ENCODE assay signal across 9 cellular contexts in genomic region chr2:69946351-69947077, GRCh38. TPM values are rescaled to one million over a fixed set of nuclear protein-coding genes. Genes with fewer than 3 reads are reported as not detected.
A peak's percentile ranks its signal among the peaks of the same experiment; 100 is the strongest.
DNase-seq lines count a peak whose midpoint lies in the region; ATAC-seq, FAIRE-seq and TF ChIP-seq lines count a peak whose summit lies in the region.
"Had no signal": no experiment of that assay in that cellular context is flagged by ENCODE, and none has a peak within 500 bp of the region (broad histone marks: within the 10 kb centered on the region; RNA-seq: fewer than 3 reads in every experiment).

No MANE protein-coding gene starts in this region.

- peaks cover 30% of the 10 kb centered on the region for H3K4me1 ChIP-seq in mesodermal cell (ENCODE audit: control insufficient read depth, insufficient read depth, low read length, poor library complexity, severe bottlenecking)

- no peak for TF ChIP-seq POLR2A in GM12892 (IDR thresholded peaks at IDR 0.05; ENCODE audit: low read depth, low read length)

- H3K27ac Mint-ChIP-seq in activated naive CD4-positive, alpha-beta T cell treated with anti-CD3 and anti-CD28 coated beads, Interleukin-2, amount 50 U/mL, for 72 hours, result peak overlapping the region; percentile 78 to 84

- WGBS in mesodermal cell (ENCODE audit: insufficient coverage in 2 of 2), 2 experiments, result 91 to 92% methylated on average over 6 to 10 of the region's 12 CpGs

- ATAC-seq in HG02840 (IDR thresholded peaks at IDR 0.05; ENCODE audit: low FRiP score, unreplicated experiment), result peak; percentile 59
- peak; percentile 85 to 90 for ATAC-seq in activated naive CD4-positive, alpha-beta T cell treated with anti-CD3 and anti-CD28 coated beads, Interleukin-2, amount 50 U/mL, for 72 hours

- DNase-seq in GM12892 (ENCODE audit: insufficient read length), result peak; percentile 41
- DNase-seq in RKO (ENCODE audit: low spot score), result peak; percentile 51
- peak in 1 of 2 donors; percentile 49 for DNase-seq in activated naive CD4-positive, alpha-beta T cell treated with anti-CD3 and anti-CD28 coated beads, Interleukin-2, amount 50 U/mL, for 72 hours (ENCODE audit: low spot score in 2 of 2)
- DNase-seq in NCI-H1092 treated with DMSO at 0.1 percent for 48 hours (lab: John Stamatoyannopoulos, UW), result no peak
- no peak for DNase-seq in amygdala (lab: John Stamatoyannopoulos, UW)
- DNase-seq in HuH-7 (ENCODE audit: low spot score), result no peak

- H3K9me3 ChIP-seq in mesodermal cell (ENCODE audit: control insufficient read depth, low read length), result no peaks in the 10 kb centered on the region

- no peak overlapping the region for H3K4me3 ChIP-seq in mesodermal cell (ENCODE audit: extremely low read depth, insufficient read depth, low read length, poor library complexity, severe bottlenecking)
- H3K4me3 ChIP-seq: SK-N-MC had no signal

- H3K9me3 Mint-ChIP-seq in activated naive CD4-positive, alpha-beta T cell treated with anti-CD3 and anti-CD28 coated beads, Interleukin-2, amount 50 U/mL, for 72 hours, result no peaks in the 10 kb centered on the region

- FAIRE-seq in GM12892 (lab: Jason Lieb, UNC), result peak; percentile 57

- H3K36me3 Mint-ChIP-seq in activated naive CD4-positive, alpha-beta T cell treated with anti-CD3 and anti-CD28 coated beads, Interleukin-2, amount 50 U/mL, for 72 hours, result peaks cover 5 to 15% of the 10 kb centered on the region in 2 donors

- peaks cover 3% of the 10 kb centered on the region for H3K36me3 ChIP-seq in mesodermal cell (ENCODE audit: control insufficient read depth, insufficient read depth, low read length)

- peak overlapping the region; percentile 1 for H3K27ac ChIP-seq in mesodermal cell (ENCODE audit: low read depth, low read length, severe bottlenecking)
- H3K27ac ChIP-seq: SK-N-MC had no signal

RNA-seq across cellular contexts. Expression of gene ASPRV1, which starts 14.9 kb away (rescaled TPM):
- polyA plus RNA-seq in GM12892 (2012; ENCODE audit: missing spikeins), result 0.91 TPM
- 1 to 10 TPM; 1.5 TPM for total RNA-seq in activated naive CD4-positive, alpha-beta T cell treated with anti-CD3 and anti-CD28 coated beads, Interleukin-2, amount 50 U/mL, for 72 hours
- 0.85 TPM for polyA plus RNA-seq in mesodermal cell (2013, experiment 1 of 2)
- polyA plus RNA-seq in mesodermal cell (2013, experiment 2 of 2), result 0.51 TPM

RNA-seq across cellular contexts. Expression of gene MXD1, which starts 31.6 kb away (rescaled TPM):
- 4.5 TPM for polyA plus RNA-seq in GM12892 (2012; ENCODE audit: missing spikeins)
- 10 to 100 TPM; 14.5 to 20.7 TPM for total RNA-seq in activated naive CD4-positive, alpha-beta T cell treated with anti-CD3 and anti-CD28 coated beads, Interleukin-2, amount 50 U/mL, for 72 hours
- 4.9 TPM for polyA plus RNA-seq in mesodermal cell (2013, experiment 1 of 2)
- polyA plus RNA-seq in mesodermal cell (2013, experiment 2 of 2), result 4.9 TPM

RNA-seq across cellular contexts. Expression of gene SNRNP27, which starts 52.8 kb away (rescaled TPM):
- 34.0 TPM for polyA plus RNA-seq in GM12892 (2012; ENCODE audit: missing spikeins)
- 10 to 100 TPM; 61.4 to 69.4 TPM for total RNA-seq in activated naive CD4-positive, alpha-beta T cell treated with anti-CD3 and anti-CD28 coated beads, Interleukin-2, amount 50 U/mL, for 72 hours
- polyA plus RNA-seq in mesodermal cell (2013, experiment 1 of 2), result 48.3 TPM
- 52.9 TPM for polyA plus RNA-seq in mesodermal cell (2013, experiment 2 of 2)

Comparison
In these comparisons a context has a peak if more than half of its experiments do, and no peak if none do; other contexts are left out.
1. DNase-seq: peak in GM12892 (single experiment) and RKO (single experiment); none in NCI-H1092 treated with DMSO at 0.1 percent for 48 hours (single experiment), amygdala (0 of 56) and HuH-7 (single experiment).